ENCODE assay signal across 1 cellular context in the genomic region with DNA sequence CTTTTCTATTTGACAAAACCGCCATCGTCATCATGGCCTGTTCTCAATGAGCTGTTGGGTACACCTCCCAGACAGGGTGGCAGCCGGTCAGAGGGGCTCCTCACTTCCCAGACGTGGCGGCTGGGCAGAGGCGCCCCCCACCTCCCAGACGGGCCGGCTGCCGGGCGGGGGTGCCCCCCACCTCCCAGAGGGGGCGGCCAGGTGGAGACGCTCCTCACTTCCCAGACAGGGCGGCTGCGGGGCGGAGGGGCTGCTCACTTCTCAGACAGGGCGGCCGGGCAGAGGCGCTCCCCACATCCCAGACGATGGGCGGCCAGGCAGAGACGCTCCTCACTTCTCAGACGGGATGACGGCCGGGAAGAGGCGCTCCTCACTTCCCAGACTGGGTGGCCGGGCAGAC. TPM values are rescaled to one million over a fixed set of nuclear protein-coding genes. Genes with fewer than 3 reads are reported as not detected.
"Had no signal": no experiment of that assay in that cellular context is flagged by ENCODE, and none has a peak within 500 bp of the region (broad histone marks: within the 10 kb centered on the region; RNA-seq: fewer than 3 reads in every experiment).

No MANE protein-coding gene starts in this region.

RNA-seq across cellular contexts. Expression of a gene that starts 50.1 kb away (rescaled TPM):
- polyA plus RNA-seq: immature natural killer cell had no signal
